Comparison of ENCODE assay signal across 6 cellular contexts in the genomic region with DNA sequence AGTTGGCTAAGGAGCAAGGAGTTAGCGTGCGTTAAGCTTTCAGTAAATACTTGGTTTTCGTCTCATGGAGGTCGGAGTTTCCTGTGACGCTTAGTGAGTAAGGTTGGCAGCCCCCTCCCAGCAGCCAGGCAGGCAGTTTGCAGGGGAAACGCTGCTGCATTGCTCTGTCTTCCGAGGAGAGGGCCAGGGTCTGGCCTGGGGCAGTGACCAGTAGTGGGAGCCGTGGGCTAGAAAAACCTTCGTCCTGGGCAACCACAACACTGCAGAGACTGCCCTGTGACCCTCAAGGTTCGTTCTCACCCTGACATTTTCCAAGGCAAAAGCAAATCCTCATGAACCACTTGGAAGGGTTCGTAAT. TPM values are rescaled to one million over a fixed set of nuclear protein-coding genes. Genes with fewer than 3 reads are reported as not detected.
DNase-seq lines count a peak whose midpoint lies in the region; ATAC-seq lines count a peak whose summit lies in the region.

No MANE protein-coding gene starts in this region.

- H3K4me3 Mint-ChIP-seq in activated naive CD8-positive, alpha-beta T cell treated with anti-CD3 and anti-CD28 coated beads, Interleukin-2, amount 50 U/mL, for 24 hours = peak overlapping the region; percentile 95

- peak overlapping the region; percentile 95 for H3K27ac Mint-ChIP-seq in activated naive CD8-positive, alpha-beta T cell treated with anti-CD3 and anti-CD28 coated beads, Interleukin-2, amount 50 U/mL, for 24 hours

- no peak for DNase-seq in activated naive CD8-positive, alpha-beta T cell treated with anti-CD3 and anti-CD28 coated beads, Interleukin-2, amount 50 U/mL, for 24 hours
- no peak for DNase-seq in NCI-H128 (lab: John Stamatoyannopoulos, UW; ENCODE audit: unreplicated experiment)

- H3K9me3 Mint-ChIP-seq in activated naive CD8-positive, alpha-beta T cell treated with anti-CD3 and anti-CD28 coated beads, Interleukin-2, amount 50 U/mL, for 24 hours = no peaks in the 10 kb centered on the region

- peak overlapping the region; percentile 64 for H3K4me3 ChIP-seq in mononuclear cell (ENCODE audit: low read length)

- H3K4me1 ChIP-seq in mononuclear cell (ENCODE audit: insufficient read depth, low read length) = peaks cover 77% of the 10 kb centered on the region

- no peaks in the 10 kb centered on the region for H3K9me3 ChIP-seq in mononuclear cell (ENCODE audit: low read depth, low read length)

- no peaks in the 10 kb centered on the region for H3K36me3 Mint-ChIP-seq in activated naive CD8-positive, alpha-beta T cell treated with anti-CD3 and anti-CD28 coated beads, Interleukin-2, amount 50 U/mL, for 24 hours (ENCODE audit: low read depth)

- H3K4me1 Mint-ChIP-seq in activated naive CD8-positive, alpha-beta T cell treated with anti-CD3 and anti-CD28 coated beads, Interleukin-2, amount 50 U/mL, for 24 hours = peaks cover 61% of the 10 kb centered on the region

- H3K27me3 Mint-ChIP-seq in activated naive CD8-positive, alpha-beta T cell treated with anti-CD3 and anti-CD28 coated beads, Interleukin-2, amount 50 U/mL, for 24 hours = no peaks in the 10 kb centered on the region

- H3K27me3 ChIP-seq in mononuclear cell (ENCODE audit: insufficient read depth, low read length) = no peaks in the 10 kb centered on the region

- ATAC-seq in HG03135 (IDR thresholded peaks at IDR 0.05; ENCODE audit: unreplicated experiment) (peak; percentile 9), GM21390 (IDR thresholded peaks at IDR 0.05; ENCODE audit: unreplicated experiment) (no peak), HG03469 (IDR thresholded peaks at IDR 0.05; ENCODE audit: unreplicated experiment) (no peak)
- ATAC-seq in activated naive CD8-positive, alpha-beta T cell treated with anti-CD3 and anti-CD28 coated beads, Interleukin-2, amount 50 U/mL, for 24 hours = peak; percentile 0

RNA-seq across cellular contexts. Expression of a gene that starts 0.4 kb away (rescaled TPM):
- 15.4 TPM for total RNA-seq in mononuclear cell

RNA-seq across cellular contexts. Expression of a gene that starts 0.6 kb away (rescaled TPM):
- total RNA-seq in mononuclear cell = 62.2 TPM

RNA-seq across cellular contexts. Expression of a gene that starts 40.7 kb away (rescaled TPM):
- 10.8 TPM for total RNA-seq in mononuclear cell

RNA-seq across cellular contexts. Expression of a gene that starts 54.2 kb away (rescaled TPM):
- total RNA-seq in mononuclear cell = 8.5 TPM

Comparison
In these comparisons a context has a peak if more than half of its experiments do, and no peak if none do; other contexts are left out.
1. ATAC-seq: peak in HG03135 (single experiment) and activated naive CD8-positive, alpha-beta T cell treated with anti-CD3 and anti-CD28 coated beads, Interleukin-2, amount 50 U/mL, for 24 hours (single experiment); none in GM21390 (single experiment) and HG03469 (single experiment).